In genomic region chr12:126248871-126249403, GRCh38 we compare ENCODE assay signal across 18 cellular contexts.
DNase-seq lines count a peak whose midpoint lies in the region; ATAC-seq, FAIRE-seq and TF ChIP-seq lines count a peak whose summit lies in the region.
"Had no signal": no experiment of that assay in that cellular context is flagged by ENCODE, and none has a peak within 500 bp of the region (broad histone marks: within the 10 kb centered on the region; RNA-seq: fewer than 3 reads in every experiment).

No MANE protein-coding gene starts in this region.

- no peak overlapping the region for H2BK20ac ChIP-seq in H1 (ENCODE audit: low read length)

- peaks cover 22% of the 10 kb centered on the region for H3K36me3 Mint-ChIP-seq in GM23338 (ENCODE audit: low read depth)
- H3K36me3 Mint-ChIP-seq: CD8-positive, alpha-beta T cell had no signal

- H2BK120ac ChIP-seq in H1 (replicated peaks; ENCODE audit: low read depth, low read length) (no peak overlapping the region), trophoblast cell (ENCODE audit: insufficient read depth, low read length, poor library complexity) (no peak overlapping the region)

- no peak for FAIRE-seq in H1 (lab: Jason Lieb, UNC)

- no peak overlapping the region for H3K56ac ChIP-seq in H1 (replicated peaks; ENCODE audit: insufficient read length, low read depth, low read length)

- no peak for ATAC-seq in GM23338
- ATAC-seq in GM18873 (IDR thresholded peaks at IDR 0.05; ENCODE audit: low FRiP score, unreplicated experiment), result no peak
- ATAC-seq in Right ventricle myocardium superior (ENCODE audit: poor library complexity), result no peak
- ATAC-seq: CD8-positive, alpha-beta T cell; Panc1 had no signal

- H3K18ac ChIP-seq in H1 (ENCODE audit: extremely low read depth, low read length), result no peak overlapping the region
- H3K18ac ChIP-seq in trophoblast cell (ENCODE audit: low read length), result no peak overlapping the region

- no peak overlapping the region for H4K8ac ChIP-seq in H1 (ENCODE audit: extremely low read depth, insufficient read depth, low read length)
- H4K8ac ChIP-seq in trophoblast cell (ENCODE audit: low read depth, low read length), result no peak overlapping the region

- POLR2A ChIA-PET in H1 (lab: Charles Lee; ENCODE audit: partially characterized antibody), result no interaction called here

- no peaks in the 10 kb centered on the region; the same call in 1 of the 2 replicates for H3K23me2 ChIP-seq in H1 (ENCODE audit: low read depth, low read length)

- CTCF ChIA-PET in H1 (lab: Charles Lee; ENCODE audit: partially characterized antibody), result interaction anchor here (0.9 to 1.1 kb wide), 2 partner anchors 9 to 92 kb away, joined by 3 read pairs; no protein-coding TSS in a partner anchor

- H3K9me2 ChIP-seq in GM23338 (ENCODE audit: insufficient read depth), result no peaks in the 10 kb centered on the region; the same call in 1 of the 2 replicates

- no peak overlapping the region for H3K14ac ChIP-seq in H1 (ENCODE audit: insufficient read length)
- H3K14ac ChIP-seq in trophoblast cell (ENCODE audit: low read length), result no peak overlapping the region

- no peak overlapping the region for H3K27ac Mint-ChIP-seq in GM23338
- H3K27ac Mint-ChIP-seq: CD8-positive, alpha-beta T cell had no signal

- H3K9ac ChIP-seq in H1 (replicated peaks in 1 of 4; ENCODE audit: extremely low read depth in 1 of 4, low read depth in 3 of 4, low read length in 3 of 4), result no peak overlapping the region
- H3K9ac ChIP-seq in trophoblast cell (ENCODE audit: low read length), result no peak overlapping the region
- H3K9ac ChIP-seq: BLaER1 had no signal

- H2BK12ac ChIP-seq in H1 (ENCODE audit: low read depth, low read length) (peak overlapping the region; percentile 84), trophoblast cell (ENCODE audit: low read length) (no peak overlapping the region)

- no peak overlapping the region for H4K12ac ChIP-seq in trophoblast cell (ENCODE audit: low read depth, low read length)

- H3K79me2 ChIP-seq in GM23338 (replicated peaks; ENCODE audit: insufficient read depth) (no peaks in the 10 kb centered on the region), H1 (ENCODE audit: control insufficient read depth in 1 of 2, insufficient read depth in 2 of 2, low read length in 2 of 2) (no peaks in the 10 kb centered on the region), trophoblast cell (ENCODE audit: control insufficient read depth, insufficient read depth, low read length, poor library complexity) (no peaks in the 10 kb centered on the region)

- H4K91ac ChIP-seq in H1 (replicated peaks; ENCODE audit: insufficient read length, low read length), result no peak overlapping the region
- no peak overlapping the region for H4K91ac ChIP-seq in trophoblast cell (ENCODE audit: low read depth, low read length)

- no peak overlapping the region for H3K4me3 ChIP-seq in GM23338
- H3K4me3 ChIP-seq in H1 (ENCODE audit: extremely low read depth in 1 of 4, insufficient read depth in 2 of 4, low read depth in 3 of 4, low read length in 4 of 4), result no peak overlapping the region
- no peak overlapping the region for H3K4me3 ChIP-seq in trophoblast cell (ENCODE audit: low read depth, low read length)
- H3K4me3 ChIP-seq: BLaER1, HAP-1 had no signal

- no peak for TF ChIP-seq POLR2A in H1 (IDR thresholded peaks at IDR 0.05; ENCODE audit: control extremely low read depth in 1 of 2, low read depth in 2 of 2, low read length in 2 of 2)

- H3K4ac ChIP-seq in H1 (replicated peaks; ENCODE audit: insufficient read length, low read depth, low read length) (no peak overlapping the region), trophoblast cell (ENCODE audit: low read depth, low read length) (no peak overlapping the region)

- peak overlapping the region; percentile 45 for H2AK5ac ChIP-seq in H1 (ENCODE audit: low read depth, low read length)
- no peak overlapping the region for H2AK5ac ChIP-seq in trophoblast cell (ENCODE audit: low read length)

- H3F3A ChIP-seq in GM23338 (replicated peaks; ENCODE audit: low read depth), result no peaks in the 10 kb centered on the region

- no peak for TF ChIP-seq EP300 in H1 (IDR thresholded peaks at IDR 0.05; ENCODE audit: borderline replicate concordance in 1 of 2, low read depth in 2 of 2, low read length in 2 of 2)

- H3K4me1 Mint-ChIP-seq in GM23338, result no peaks in the 10 kb centered on the region

- H3K4me1 ChIP-seq in GM23338 (ENCODE audit: insufficient read depth) (peaks cover under 1% of the 10 kb centered on the region; the same call in 1 of the 2 replicates), H1 (replicated peaks in 1 of 4; ENCODE audit: control insufficient read depth in 3 of 4, insufficient read depth in 4 of 4, low read length in 3 of 4) (peaks cover 0 to 3% (median 1%) of the 10 kb centered on the region in 4 experiments; a peak in 3 of 7 replicates), trophoblast cell (ENCODE audit: control insufficient read depth in 1 of 2, insufficient read depth in 2 of 2, low read length in 2 of 2) (peaks cover 0 to 2% of the 10 kb centered on the region in 2 experiments)
- H3K4me1 ChIP-seq: BLaER1, HAP-1 had no signal

- 0 out of 2 replicates have a peak overlapping the region, but pooled peaks have one; percentile 9 for H2BK5ac ChIP-seq in H1 (ENCODE audit: low read depth, low read length)
- H2BK5ac ChIP-seq in trophoblast cell (ENCODE audit: low read depth, low read length, poor library complexity), result no peak overlapping the region

- H4K20me1 ChIP-seq in GM23338 (replicated peaks; ENCODE audit: insufficient read depth) (no peaks in the 10 kb centered on the region), H1 (replicated peaks in 1 of 2; ENCODE audit: control insufficient read depth in 1 of 2, insufficient read depth in 2 of 2, low read length in 2 of 2) (no peaks in the 10 kb centered on the region)
- H4K20me1 ChIP-seq: BLaER1 had no signal

- 88% methylated on average over 8 of the region's 8 CpGs; no CpG with 5 or more reads in 1 of the 2 experiments for WGBS in H1 (ENCODE audit: extremely low coverage in 1 of 2, insufficient coverage in 1 of 2, insufficient read length in 1 of 2, insufficient replicate concordance in 2 of 2, low coverage in 1 of 2, low lambda C conversion rate in 2 of 2, missing lambda C conversion rate in 1 of 2), 2 experiments
- WGBS in trophoblast cell (ENCODE audit: extremely low coverage, insufficient coverage, insufficient read length), result no CpG with 5 or more reads among the region's 8 CpGs

- no peaks in the 10 kb centered on the region for H3K27me3 ChIP-seq in GM23338 (ENCODE audit: insufficient read depth)
- no peaks in the 10 kb centered on the region for H3K27me3 ChIP-seq in H1 (replicated peaks in 1 of 4; ENCODE audit: control insufficient read depth in 3 of 4, extremely low read depth in 1 of 4, insufficient read depth in 3 of 4, low read length in 3 of 4)
- no peaks in the 10 kb centered on the region for H3K27me3 ChIP-seq in trophoblast cell (ENCODE audit: insufficient read depth, low read length)
- H3K27me3 ChIP-seq: BLaER1 had no signal

- H3K23ac ChIP-seq in H1 (ENCODE audit: insufficient read length), result no peak overlapping the region
- H3K23ac ChIP-seq in trophoblast cell (ENCODE audit: low read length), result no peak overlapping the region

- H3K9me3 ChIP-seq in H1 (ENCODE audit: insufficient read depth in 2 of 2, low read depth in 1 of 2, low read length in 1 of 2), result no peaks in the 10 kb centered on the region
- H3K9me3 ChIP-seq in trophoblast cell (ENCODE audit: insufficient read depth, low read depth, low read length), result no peaks in the 10 kb centered on the region
- H3K9me3 ChIP-seq: HAP-1 had no signal

- no peaks in the 10 kb centered on the region for H3K27me3 Mint-ChIP-seq in GM23338 (ENCODE audit: insufficient read depth, low read depth, poor library complexity)

- no peak for TF ChIP-seq RAD21 in H1 (IDR thresholded peaks at IDR 0.05 in 1 of 2, conservative IDR thresholded peaks at IDR 0.05 in 1 of 2; ENCODE audit: low read depth in 2 of 2, low read length in 2 of 2)

- DNase-seq in GM23338 (ENCODE audit: low spot score) (peak; percentile 2), H1 (ENCODE audit: low read depth in 1 of 2, low spot score in 2 of 2) (no peak), kidney glomerular epithelial cell (lab: John Stamatoyannopoulos, UW) (peak; percentile 42), trophoblast cell (peak; percentile 62 to 86), midbrain (lab: John Stamatoyannopoulos, UW) (no peak), NCI-H1436 treated with DMSO at 0.1 percent for 48 hours (lab: John Stamatoyannopoulos, UW) (no peak), Right ventricle myocardium superior (no peak)
- DNase-seq: CD8-positive, alpha-beta T cell; DMS79; NCI-H1105 treated with DMSO at 0.1 percent for 48 hours; NCI-H187; NCI-H446 treated with DMSO at 0.1 percent for 48 hours; NCI-H774; SHP77 had no signal

- H3K27ac ChIP-seq in GM23338 (ENCODE audit: low read depth) (no peak overlapping the region), H1 (ENCODE audit: low read depth, low read length) (no peak overlapping the region), trophoblast cell (ENCODE audit: low read depth, low read length) (no peak overlapping the region)
- H3K27ac ChIP-seq: BLaER1 had no signal

- H3K36me3 ChIP-seq in GM23338 (ENCODE audit: insufficient read depth) (peaks cover 6% of the 10 kb centered on the region; the same call in 1 of the 2 replicates), H1 (ENCODE audit: control insufficient read depth in 2 of 4, insufficient read depth in 4 of 4, low read length in 3 of 4) (no peaks in the 10 kb centered on the region), trophoblast cell (ENCODE audit: control insufficient read depth in 1 of 2, insufficient read depth in 2 of 2, low read length in 2 of 2) (no peaks in the 10 kb centered on the region)
- H3K36me3 ChIP-seq: BLaER1, HAP-1 had no signal

- H2BK15ac ChIP-seq in H1 (ENCODE audit: low read length), result no peak overlapping the region

- no peak overlapping the region for H3K4me3 Mint-ChIP-seq in GM23338
- H3K4me3 Mint-ChIP-seq: CD8-positive, alpha-beta T cell had no signal

- H3K79me1 ChIP-seq in H1 (ENCODE audit: low read depth, low read length) (no peaks in the 10 kb centered on the region), trophoblast cell (ENCODE audit: low read length) (no peaks in the 10 kb centered on the region)

- peaks cover 95% of the 10 kb centered on the region for H3K9me3 Mint-ChIP-seq in GM23338
- H3K9me3 Mint-ChIP-seq: CD8-positive, alpha-beta T cell had no signal

- no peak overlapping the region for H2AFZ ChIP-seq in GM23338
- no peak overlapping the region for H2AFZ ChIP-seq in H1 (ENCODE audit: low read length)
- H2AFZ ChIP-seq in trophoblast cell (ENCODE audit: insufficient read depth, low read length, poor library complexity), result no peak overlapping the region

- intact Hi-C loops in Right ventricle myocardium superior (cut with DNase I), result no loop called here

- H3K4me2 ChIP-seq in GM23338 (no peak overlapping the region), H1 (ENCODE audit: insufficient read depth in 1 of 2, low read depth in 2 of 2, low read length in 2 of 2) (peak overlapping the region in 1 of 2 experiments; percentile 4; a peak in 1 of 4 replicates), trophoblast cell (ENCODE audit: low read length) (no peak overlapping the region)
- H3K4me2 ChIP-seq: BLaER1 had no signal

- TF ChIP-seq CTCF in GM23338 (conservative IDR thresholded peaks at IDR 0.05; ENCODE audit: low read depth in 2 of 2) (no peak), H1 (IDR thresholded peaks at IDR 0.05; ENCODE audit: control extremely low read depth in 1 of 3, insufficient read depth in 1 of 3, low read depth in 1 of 3, low read length in 3 of 3) (no peak)

- no peak overlapping the region for H4K5ac ChIP-seq in H1 (ENCODE audit: insufficient read length, low read depth, low read length)

Comparison
In these comparisons a context has a peak if more than half of its experiments do, and no peak if none do; other contexts are left out.
1. DNase-seq: peak in GM23338 (single experiment), kidney glomerular epithelial cell (single experiment) and trophoblast cell (2 of 2); none in H1 (0 of 2), midbrain (single experiment), NCI-H1436 treated with DMSO at 0.1 percent for 48 hours (single experiment) and Right ventricle myocardium superior (single experiment).